8 cellular contexts compared by ENCODE assay signal in the genomic region with DNA sequence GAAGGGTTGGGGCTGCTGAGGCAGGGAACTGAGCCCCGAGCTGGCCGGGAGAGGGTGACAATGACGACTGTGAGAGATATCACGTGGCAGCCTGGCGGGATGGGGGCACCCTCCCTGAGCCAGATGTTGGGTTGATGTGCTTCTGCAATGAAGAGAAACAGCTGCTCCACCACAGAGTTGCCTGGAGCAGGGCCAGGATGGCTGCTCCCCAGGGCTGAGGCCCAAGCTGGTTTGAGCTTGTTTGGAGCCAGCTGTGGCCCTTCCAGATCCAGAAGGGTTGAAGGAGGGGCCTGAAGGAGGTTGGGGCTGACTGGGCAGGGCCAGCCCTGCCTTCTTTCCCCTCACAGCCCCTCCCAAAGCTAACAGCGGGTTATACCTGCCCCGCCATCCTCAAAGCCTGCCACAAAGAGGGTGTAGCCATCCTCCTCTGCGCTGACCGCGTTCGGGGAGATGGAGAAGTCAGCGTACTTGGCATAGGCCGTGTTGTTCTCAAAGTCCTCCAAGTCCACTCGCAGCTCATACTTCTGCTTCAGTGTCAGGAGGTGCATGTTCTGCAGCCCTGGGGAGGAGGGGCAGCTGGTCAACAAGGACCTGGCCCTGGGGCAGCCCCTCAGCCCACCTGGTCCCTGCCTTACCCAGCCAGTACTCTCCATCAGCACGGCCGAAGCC. TPM values are rescaled to one million over a fixed set of nuclear protein-coding genes. Genes with fewer than 3 reads are reported as not detected.
DNase-seq lines count a peak whose midpoint lies in the region; ATAC-seq and TF ChIP-seq lines count a peak whose summit lies in the region.

No MANE protein-coding gene starts in this region.

- no peaks in the 10 kb centered on the region for H3K9me3 Mint-ChIP-seq in stimulated activated naive CD8-positive, alpha-beta T cell treated with anti-CD3 and anti-CD28 coated beads, Interleukin-15, amount 100 ng/mL, for 72 hours

- ATAC-seq in gastroesophageal sphincter (peak; percentile 74), psoas muscle (peak; percentile 46 to 78 (median 56))
- no peak for ATAC-seq in stimulated activated naive CD8-positive, alpha-beta T cell treated with anti-CD3 and anti-CD28 coated beads, Interleukin-15, amount 100 ng/mL, for 72 hours

- no peak overlapping the region for H3K4me3 Mint-ChIP-seq in stimulated activated naive CD8-positive, alpha-beta T cell treated with anti-CD3 and anti-CD28 coated beads, Interleukin-15, amount 100 ng/mL, for 72 hours

- peaks cover 29% of the 10 kb centered on the region for H3K4me1 Mint-ChIP-seq in stimulated activated naive CD8-positive, alpha-beta T cell treated with anti-CD3 and anti-CD28 coated beads, Interleukin-15, amount 100 ng/mL, for 72 hours

- 7 to 18% methylated on average over 3 to 10 of the region's 16 CpGs for WGBS in gastroesophageal sphincter (ENCODE audit: low coverage in 1 of 2), 2 donors
- 33 to 35% (median 33%) methylated on average over 16 of the region's 16 CpGs for WGBS in psoas muscle, 3 donors

- intact Hi-C loops in psoas muscle (cut with DNase I): no loop called here

- H3K4me1 ChIP-seq in gastroesophageal sphincter: peaks cover 8 to 100% (median 67%) of the 10 kb centered on the region in 3 donors
- H3K4me1 ChIP-seq in psoas muscle: peaks cover 19% of the 10 kb centered on the region

- H3K27me3 Mint-ChIP-seq in stimulated activated naive CD8-positive, alpha-beta T cell treated with anti-CD3 and anti-CD28 coated beads, Interleukin-15, amount 100 ng/mL, for 72 hours: peaks cover 28% of the 10 kb centered on the region

- H3K4me3 ChIP-seq in gastroesophageal sphincter (peak overlapping the region in 1 of 2 donors; percentile 44), psoas muscle (no peak overlapping the region)

- no peak for TF ChIP-seq EP300 in gastroesophageal sphincter (IDR thresholded peaks at IDR 0.05)

- TF ChIP-seq CTCF in gastroesophageal sphincter (IDR thresholded peaks at IDR 0.05) (no peak), psoas muscle (IDR thresholded peaks at IDR 0.05) (no peak)

- TF ChIP-seq POLR2A in gastroesophageal sphincter (IDR thresholded peaks at IDR 0.05): peak; percentile 38 to 51

- H3K27ac ChIP-seq in gastroesophageal sphincter (peak overlapping the region; percentile 91 to 98 (median 96)), psoas muscle (peak overlapping the region; percentile 50)

- peaks cover 0 to 43% of the 10 kb centered on the region in 2 donors for H3K36me3 ChIP-seq in gastroesophageal sphincter
- H3K36me3 ChIP-seq in psoas muscle (ENCODE audit: insufficient read depth in 1 of 2, low read depth in 1 of 2): peaks cover 0 to 53% of the 10 kb centered on the region in 2 donors

- H3K27me3 ChIP-seq in gastroesophageal sphincter (no peaks in the 10 kb centered on the region), psoas muscle (ENCODE audit: insufficient read depth in 3 of 3, low read length in 2 of 3) (no peaks in the 10 kb centered on the region)

- no peaks in the 10 kb centered on the region for H3K9me3 ChIP-seq in gastroesophageal sphincter
- no peaks in the 10 kb centered on the region for H3K9me3 ChIP-seq in psoas muscle

- no peak overlapping the region for H3K27ac Mint-ChIP-seq in stimulated activated naive CD8-positive, alpha-beta T cell treated with anti-CD3 and anti-CD28 coated beads, Interleukin-15, amount 100 ng/mL, for 72 hours

- peak; percentile 58 for DNase-seq in EL
- peak; percentile 91 for DNase-seq in RPMI8226
- DNase-seq in psoas muscle: peak; percentile 85 to 93
- DNase-seq in NCI-H146 treated with DMSO at 0.1 percent for 48 hours (lab: John Stamatoyannopoulos, UW; ENCODE audit: unreplicated experiment): no peak
- no peak for DNase-seq in activated CD4-positive, alpha-beta T cell treated with anti-CD3 and anti-CD28 coated beads, Interleukin-2, amount 50 U/mL, for 1 hour
- DNase-seq in T-helper 1 cell: no peak
- DNase-seq in stimulated activated naive CD8-positive, alpha-beta T cell treated with anti-CD3 and anti-CD28 coated beads, Interleukin-15, amount 100 ng/mL, for 72 hours: no peak

RNA-seq across cellular contexts. Expression of a gene that starts 2.1 kb away (rescaled TPM):
- total RNA-seq in gastroesophageal sphincter: 100 to 1,000 TPM in 3 of 4 donors, 10 to 100 TPM in 1; 89.3 to 282 (median 165) TPM
- total RNA-seq in psoas muscle: 10 to 100 TPM in 2 of 4 donors, 1 to 10 TPM in 2; 8.7 to 44.5 (median 15.1) TPM
- 1 to 10 TPM; 5.8 to 8.9 (median 6.7) TPM for polyA plus RNA-seq in psoas muscle

RNA-seq across cellular contexts. Expression of a gene that starts 6.6 kb away (rescaled TPM):
- 10 to 100 TPM; 11.7 to 43.0 (median 28.0) TPM for total RNA-seq in gastroesophageal sphincter
- total RNA-seq in psoas muscle: 1 to 10 TPM; 6.7 to 9.8 (median 7.6) TPM
- 10 to 100 TPM in 1 of 3 donors, 1 to 10 TPM in 2; 6.1 to 12.6 (median 6.9) TPM for polyA plus RNA-seq in psoas muscle

RNA-seq across cellular contexts. Expression of a gene that starts 22.3 kb away (rescaled TPM):
- total RNA-seq in gastroesophageal sphincter (10 to 100 TPM; 10.5 to 30.2 (median 16.2) TPM), psoas muscle (1 to 10 TPM; 4.7 to 8.7 (median 6.4) TPM)
- polyA plus RNA-seq in psoas muscle: 1 to 10 TPM; 7.0 to 9.2 (median 7.3) TPM

RNA-seq across cellular contexts. Expression of a gene that starts 26.2 kb away (rescaled TPM):
- 1 to 10 TPM; 1.4 to 7.6 (median 2.6) TPM for total RNA-seq in gastroesophageal sphincter
- 1 to 10 TPM in 2 of 4 donors, under 1 TPM in 2; 0.49 to 1.3 (median 0.85) TPM for total RNA-seq in psoas muscle
- 1 to 10 TPM in 2 of 3 donors, under 1 TPM in 1; 0.25 to 1.5 (median 1.3) TPM for polyA plus RNA-seq in psoas muscle

Comparison
In these comparisons a context has a peak if more than half of its experiments do, and no peak if none do; other contexts are left out.
1. DNase-seq: peak in EL (single experiment), RPMI8226 (single experiment) and psoas muscle (2 of 2); none in NCI-H146 treated with DMSO at 0.1 percent for 48 hours (single experiment), activated CD4-positive, alpha-beta T cell treated with anti-CD3 and anti-CD28 coated beads, Interleukin-2, amount 50 U/mL, for 1 hour (single experiment), T-helper 1 cell (0 of 5) and stimulated activated naive CD8-positive, alpha-beta T cell treated with anti-CD3 and anti-CD28 coated beads, Interleukin-15, amount 100 ng/mL, for 72 hours (0 of 2).